ENCODE assay signal across 7 cellular contexts in genomic region chr5:7869474-7870136, GRCh38. TPM values are rescaled to one million over a fixed set of nuclear protein-coding genes. Genes with fewer than 3 reads are reported as not detected.
DNase-seq lines count a peak whose midpoint lies in the region; ATAC-seq and TF ChIP-seq lines count a peak whose summit lies in the region.

No MANE protein-coding gene starts in this region.

- H3K36me3 Mint-ChIP-seq in activated naive CD8-positive, alpha-beta T cell = peaks cover 13% of the 10 kb centered on the region

- ATAC-seq in GM21825 (IDR thresholded peaks at IDR 0.05; ENCODE audit: unreplicated experiment) (peak; percentile 33), GM18861 (IDR thresholded peaks at IDR 0.05; ENCODE audit: unreplicated experiment) (no peak)

- peak overlapping the region; percentile 92 for H3K27ac Mint-ChIP-seq in activated naive CD8-positive, alpha-beta T cell

- TF ChIP-seq CTCF in GM13976 (IDR thresholded peaks at IDR 0.05; ENCODE audit: borderline replicate concordance, control extremely low read depth, extremely low read depth, insufficient read depth, missing control alignments) = no peak

- in situ Hi-C loops in GM13976 (cut with MboI; ENCODE audit: low sequenced_read_pairs, unreplicated experiment) = no loop called here

- peaks cover 82% of the 10 kb centered on the region for H3K4me1 Mint-ChIP-seq in activated naive CD8-positive, alpha-beta T cell (ENCODE audit: low read depth)

- DNase-seq in GM13976 (ENCODE audit: low spot score) = peak; percentile 40
- DNase-seq in MG63 = peak; percentile 37
- DNase-seq in stimulated activated CD4-positive, alpha-beta T cell treated with anti-CD3 and anti-CD28 coated beads, Interleukin-12 subunit alpha, Interleukin-12 subunit beta, amount 100 ng/mL, for 4 hours = peak; percentile 37

- H3K4me3 ChIP-seq in MG63 (peak overlapping the region; percentile 97), iPS-11a (ENCODE audit: low read depth, low read length) (peak overlapping the region; percentile 78)

- H3K27me3 Mint-ChIP-seq in activated naive CD8-positive, alpha-beta T cell = no peaks in the 10 kb centered on the region

- no peaks in the 10 kb centered on the region for H3K27me3 ChIP-seq in MG63

- peaks cover 67% of the 10 kb centered on the region for H3K36me3 ChIP-seq in MG63

- H3K9me3 Mint-ChIP-seq in activated naive CD8-positive, alpha-beta T cell (ENCODE audit: low read depth) = no peaks in the 10 kb centered on the region

- H3K9me3 ChIP-seq in MG63 = no peaks in the 10 kb centered on the region

- peak overlapping the region; percentile 95 for H3K4me3 Mint-ChIP-seq in activated naive CD8-positive, alpha-beta T cell

RNA-seq across cellular contexts. Expression of gene MTRR, which starts 0.7 kb away (rescaled TPM):
- total RNA-seq in MG63 (2014; rRNA removed; shearing (Covaris generic); ENCODE audit: low replicate concordance) = 60.8 and 74.4 TPM in 2 replicates

RNA-seq across cellular contexts. Expression of gene FASTKD3, which starts 0.8 kb away (rescaled TPM):
- total RNA-seq in MG63 (2014; rRNA removed; shearing (Covaris generic); ENCODE audit: low replicate concordance) = 16.0 and 42.9 TPM in 2 replicates

RNA-seq across cellular contexts. Expression of gene CFAP90, which starts 18.7 kb away (rescaled TPM):
- total RNA-seq in MG63 (2014; rRNA removed; shearing (Covaris generic); ENCODE audit: low replicate concordance) = not detected in 2 replicates
